Comparison of ENCODE assay signal across 9 cellular contexts in the genomic region with DNA sequence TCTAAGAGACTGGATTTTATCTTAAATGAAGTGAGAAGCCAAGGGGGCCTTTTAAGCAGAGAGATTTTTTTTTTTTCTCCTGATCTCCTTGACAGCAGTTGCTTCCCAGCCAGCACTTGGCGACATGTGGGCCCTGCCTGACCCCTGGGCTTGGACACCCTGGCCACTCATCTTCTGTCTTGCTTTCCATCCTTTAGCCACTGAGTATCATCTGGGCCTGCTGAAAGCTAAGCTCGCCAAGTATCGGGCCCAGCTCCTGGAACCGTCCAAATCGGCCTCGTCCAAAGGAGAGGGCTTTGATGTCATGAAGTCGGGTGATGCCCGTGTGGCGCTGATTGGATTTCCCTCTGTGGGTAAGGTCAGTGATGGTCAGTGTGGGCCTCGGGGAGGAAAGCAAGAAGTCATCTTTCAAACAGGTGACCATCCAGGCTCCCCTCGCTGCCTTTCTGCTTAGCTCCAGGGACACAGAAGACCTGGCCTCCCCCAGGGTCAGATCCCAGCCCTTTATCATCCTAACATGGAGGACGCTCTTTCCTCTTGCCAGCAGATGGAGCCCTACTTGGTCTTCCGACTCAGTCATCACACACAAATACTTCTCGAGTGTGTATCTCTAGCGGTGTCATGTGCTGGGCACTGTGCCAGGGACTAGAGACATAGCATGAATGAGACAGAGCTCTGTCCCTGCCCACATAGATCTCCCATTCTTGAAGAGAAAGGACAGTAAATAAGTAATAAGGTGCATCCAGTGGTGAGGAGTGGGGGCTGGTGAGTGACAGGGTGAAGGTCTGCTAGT. TPM values are rescaled to one million over a fixed set of nuclear protein-coding genes. Genes with fewer than 3 reads are reported as not detected.
DNase-seq lines count a peak whose midpoint lies in the region; ATAC-seq and TF ChIP-seq lines count a peak whose summit lies in the region.
"Had no signal": no experiment of that assay in that cellular context is flagged by ENCODE, and none has a peak within 500 bp of the region (broad histone marks: within the 10 kb centered on the region; RNA-seq: fewer than 3 reads in every experiment).

No MANE protein-coding gene starts in this region.

- ATAC-seq in HG02610 (IDR thresholded peaks at IDR 0.05; ENCODE audit: unreplicated experiment) (no peak), GM19463 (IDR thresholded peaks at IDR 0.05; ENCODE audit: unreplicated experiment) (no peak)

- H3K4ac ChIP-seq in mesenchymal stem cell (ENCODE audit: low read depth in 1 of 2, low read length in 2 of 2): no peak overlapping the region

- H3K23ac ChIP-seq in mesenchymal stem cell (ENCODE audit: low read length in 2 of 2): no peak overlapping the region

- in situ Hi-C loops in mammary epithelial cell (cut with MboI; ENCODE audit: low sequenced_read_pairs in 2 of 2): no loop called here
- in situ Hi-C loops in transverse colon (cut with MboI; ENCODE audit: low pct_ligation_motif_present in 1 of 4, low pct_unique_long_range_greater_than_20kb in 1 of 4, low sequenced_read_pairs in 3 of 4): no loop called here

- 81% methylated on average over 14 of the region's 15 CpGs for WGBS in mammary epithelial cell (ENCODE audit: low coverage, missing lambda C conversion rate)
- 78% methylated on average over 15 of the region's 15 CpGs for WGBS in mesenchymal stem cell
- WGBS in transverse colon (ENCODE audit: low coverage in 1 of 2), 2 donors: 87 to 92% methylated on average over 11 to 15 of the region's 15 CpGs

- TF ChIP-seq EP300 in transverse colon (IDR thresholded peaks at IDR 0.05; ENCODE audit: low read depth): no peak

- H4K20me1 ChIP-seq in mammary epithelial cell (ENCODE audit: insufficient read depth, low read length): no peaks in the 10 kb centered on the region

- peaks cover 48% of the 10 kb centered on the region for H3K79me1 ChIP-seq in mesenchymal stem cell (replicated peaks; ENCODE audit: low read length, poor library complexity, severe bottlenecking)

- H3K79me2 ChIP-seq in mammary epithelial cell (ENCODE audit: insufficient read depth, low read length): peaks cover 28% of the 10 kb centered on the region
- H3K79me2 ChIP-seq: parathyroid adenoma had no signal

- TF ChIP-seq POLR2A in transverse colon (IDR thresholded peaks at IDR 0.05): no peak

- intact Hi-C loops in mammary epithelial cell (cut with micrococcal nuclease): no loop called here
- intact Hi-C loops in transverse colon (cut with DNase I; ENCODE audit: low total_unique reads): no loop called here

- peaks cover 8% of the 10 kb centered on the region for H3K36me3 ChIP-seq in mammary epithelial cell (ENCODE audit: insufficient read depth, low read length)
- peaks cover 49 to 60% of the 10 kb centered on the region in 2 experiments for H3K36me3 ChIP-seq in mesenchymal stem cell (ENCODE audit: control insufficient read depth in 1 of 2, insufficient read depth in 2 of 2, low read depth in 1 of 2, low read length in 2 of 2)
- peaks cover 0 to 32% (median 8%) of the 10 kb centered on the region in 4 donors for H3K36me3 ChIP-seq in transverse colon

- H2AFZ ChIP-seq in mammary epithelial cell (ENCODE audit: low read depth, low read length) (no peak overlapping the region), mesenchymal stem cell (ENCODE audit: low read depth, low read length) (no peak overlapping the region)
- H2AFZ ChIP-seq: parathyroid adenoma had no signal

- dilution Hi-C loops in mammary epithelial cell (cut with HindIII; ENCODE audit: low sequenced_read_pairs): no loop called here

- no peak overlapping the region for H2BK120ac ChIP-seq in mesenchymal stem cell (ENCODE audit: low read depth, low read length)

- H3K9me3 ChIP-seq in mammary epithelial cell (replicated peaks; ENCODE audit: insufficient read depth, low read length) (no peaks in the 10 kb centered on the region), mesenchymal stem cell (ENCODE audit: control insufficient read depth, low read length) (no peaks in the 10 kb centered on the region), transverse colon (no peaks in the 10 kb centered on the region)

- no peak overlapping the region for H2BK15ac ChIP-seq in mesenchymal stem cell (ENCODE audit: low read depth, poor library complexity, severe bottlenecking)

- no peak overlapping the region for H3K9ac ChIP-seq in mammary epithelial cell (ENCODE audit: insufficient read depth, low read length)
- H3K9ac ChIP-seq in mesenchymal stem cell (ENCODE audit: low read length): no peak overlapping the region
- H3K9ac ChIP-seq: parathyroid adenoma had no signal

- DNase-seq in NCI-H82 (lab: John Stamatoyannopoulos, UW) (peak; percentile 76), NCI-H82 treated with DMSO at 0.1 percent for 48 hours (lab: John Stamatoyannopoulos, UW; ENCODE audit: unreplicated experiment) (no peak), MV-4-11 (lab: John Stamatoyannopoulos, UW) (peak; percentile 62), mammary epithelial cell (peak; percentile 56), mesenchymal stem cell (peak; percentile 91), transverse colon (no peak)

- peak overlapping the region; percentile 24 for H4K91ac ChIP-seq in mesenchymal stem cell (ENCODE audit: low read length)

- H2BK12ac ChIP-seq in mesenchymal stem cell (ENCODE audit: low read length in 2 of 2): peak overlapping the region in 1 of 2 experiments; percentile 47

- CTCF ChIA-PET in mammary epithelial cell (lab: Charles Lee; ENCODE audit: low non-redundant PET): no interaction called here

- H3K4me1 ChIP-seq in mammary epithelial cell (ENCODE audit: insufficient read depth, low read length): peaks cover 1% of the 10 kb centered on the region
- peaks cover 5% of the 10 kb centered on the region for H3K4me1 ChIP-seq in mesenchymal stem cell (ENCODE audit: control insufficient read depth, insufficient read depth, low read depth, low read length)
- H3K4me1 ChIP-seq in transverse colon: peaks cover 0 to 5% (median 3%) of the 10 kb centered on the region in 4 donors
- H3K4me1 ChIP-seq: parathyroid adenoma had no signal

- TF ChIP-seq CTCF in mammary epithelial cell (conservative IDR thresholded peaks at IDR 0.05 in 1 of 2, IDR thresholded peaks at IDR 0.05 in 1 of 2; ENCODE audit: extremely low read depth in 1 of 2, insufficient read depth in 1 of 2, low read depth in 1 of 2, low read length in 2 of 2) (peak; percentile 37 to 39), transverse colon (IDR thresholded peaks at IDR 0.05) (peak in 1 of 5 experiments; percentile 15)

- no peak overlapping the region for H3K18ac ChIP-seq in mesenchymal stem cell (ENCODE audit: low read depth in 1 of 2, low read length in 2 of 2)

- peak overlapping the region; percentile 84 for H4K8ac ChIP-seq in mesenchymal stem cell (ENCODE audit: low read length)

- H3K27ac ChIP-seq in mammary epithelial cell (ENCODE audit: insufficient read depth, low read depth, low read length): no peak overlapping the region
- no peak overlapping the region for H3K27ac ChIP-seq in mesenchymal stem cell (ENCODE audit: low read length, poor library complexity, severe bottlenecking)
- H3K27ac ChIP-seq in transverse colon: no peak overlapping the region
- H3K27ac ChIP-seq: parathyroid adenoma had no signal

- H3K14ac ChIP-seq in mesenchymal stem cell (ENCODE audit: low read length in 2 of 2): no peak overlapping the region

- no peak overlapping the region for H2BK5ac ChIP-seq in mesenchymal stem cell (ENCODE audit: low read depth, low read length, poor library complexity, severe bottlenecking)

- H3K27me3 ChIP-seq in mammary epithelial cell (ENCODE audit: insufficient read depth, low read length): no peaks in the 10 kb centered on the region
- no peaks in the 10 kb centered on the region for H3K27me3 ChIP-seq in mesenchymal stem cell (ENCODE audit: control insufficient read depth in 1 of 2, insufficient read depth in 1 of 2, low read length in 2 of 2)
- no peaks in the 10 kb centered on the region for H3K27me3 ChIP-seq in transverse colon

- no peak overlapping the region for H2AK5ac ChIP-seq in mesenchymal stem cell (ENCODE audit: low read length, severe bottlenecking)

- H3K4me2 ChIP-seq in mammary epithelial cell (ENCODE audit: insufficient read depth, low read depth, low read length): no peak overlapping the region
- H3K4me2 ChIP-seq in mesenchymal stem cell (ENCODE audit: low read length, poor library complexity, severe bottlenecking): no peak overlapping the region

- H3K4me3 ChIP-seq in mammary epithelial cell (replicated peaks in 1 of 3; ENCODE audit: insufficient read depth in 1 of 3, low read depth in 2 of 3, low read length in 3 of 3): no peak overlapping the region
- no peak overlapping the region for H3K4me3 ChIP-seq in mesenchymal stem cell (ENCODE audit: insufficient read depth in 1 of 2, low read depth in 1 of 2, low read length in 2 of 2)
- H3K4me3 ChIP-seq in transverse colon: no peak overlapping the region

- BruUV-seq in mammary epithelial cell (replicated peaks; lab: Mats Ljungman, UMichigan): no TSS peak

RNA-seq across cellular contexts. Expression of gene DRG2, which starts 6.1 kb away (rescaled TPM):
- total RNA-seq in mammary epithelial cell: 10 to 100 TPM; 36.3 to 37.5 TPM
- polyA plus RNA-seq in mammary epithelial cell: 38.4 TPM
- 34.6 TPM for polyA minus RNA-seq in mammary epithelial cell
- polyA plus RNA-seq in mesenchymal stem cell (2013, experiment 1 of 2): 25.6 TPM
- 26.0 TPM for polyA plus RNA-seq in mesenchymal stem cell (2013, experiment 2 of 2)
- 10 to 100 TPM; 27.9 to 90.6 (median 33.3) TPM for total RNA-seq in transverse colon

RNA-seq across cellular contexts. Expression of gene MYO15A, which starts 14.7 kb away (rescaled TPM):
- total RNA-seq in mammary epithelial cell: under 1 TPM; 0.67 to 0.87 TPM
- polyA plus RNA-seq in mammary epithelial cell: 0.69 TPM
- not detected for polyA minus RNA-seq in mammary epithelial cell
- 0.29 TPM for polyA plus RNA-seq in mesenchymal stem cell (2013, experiment 1 of 2)
- 0.22 TPM for polyA plus RNA-seq in mesenchymal stem cell (2013, experiment 2 of 2)
- 1 to 10 TPM; 1.1 to 4.2 (median 1.2) TPM for total RNA-seq in transverse colon

RNA-seq across cellular contexts. Expression of gene GID4, which starts 54.6 kb away (rescaled TPM):
- 10 to 100 TPM; 11.2 to 16.4 TPM for total RNA-seq in mammary epithelial cell
- 8.5 TPM for polyA plus RNA-seq in mammary epithelial cell
- 11.2 TPM for polyA minus RNA-seq in mammary epithelial cell
- 7.1 TPM for polyA plus RNA-seq in mesenchymal stem cell (2013, experiment 1 of 2)
- polyA plus RNA-seq in mesenchymal stem cell (2013, experiment 2 of 2): 7.2 TPM
- total RNA-seq in transverse colon: 10 to 100 TPM in 2 of 4 donors, 1 to 10 TPM in 2; 7.0 to 39.6 (median 9.4) TPM

RNA-seq across cellular contexts. Expression of gene ATPAF2, which starts 54.8 kb away (rescaled TPM):
- total RNA-seq in mammary epithelial cell: 10 to 100 TPM; 17.0 to 23.5 TPM
- polyA plus RNA-seq in mammary epithelial cell: 19.0 TPM
- polyA minus RNA-seq in mammary epithelial cell: 10.4 TPM
- 13.9 TPM for polyA plus RNA-seq in mesenchymal stem cell (2013, experiment 1 of 2)
- 12.1 TPM for polyA plus RNA-seq in mesenchymal stem cell (2013, experiment 2 of 2)
- total RNA-seq in transverse colon: 10 to 100 TPM; 17.3 to 65.1 (median 24.7) TPM

Comparison
In these comparisons a context has a peak if more than half of its experiments do, and no peak if none do; other contexts are left out.
1. DNase-seq: peak in NCI-H82 (single experiment), MV-4-11 (single experiment), mammary epithelial cell (single experiment) and mesenchymal stem cell (single experiment); none in NCI-H82 treated with DMSO at 0.1 percent for 48 hours (single experiment) and transverse colon (single experiment).